Comparison of ENCODE assay signal across 22 cellular contexts in genomic region chr19:51389143-51389542, GRCh38. TPM values are rescaled to one million over a fixed set of nuclear protein-coding genes. Genes with fewer than 3 reads are reported as not detected.
A peak's percentile ranks its signal among the peaks of the same experiment; 100 is the strongest.
DNase-seq lines count a peak whose midpoint lies in the region; ATAC-seq and TF ChIP-seq lines count a peak whose summit lies in the region.
"Had no signal": no experiment of that assay in that cellular context is flagged by ENCODE, and none has a peak within 500 bp of the region (broad histone marks: within the 10 kb centered on the region; RNA-seq: fewer than 3 reads in every experiment).

No MANE protein-coding gene starts in this region.

- H3K4ac ChIP-seq in mesendoderm (ENCODE audit: low read depth, low read length), result no peak overlapping the region

- no peak overlapping the region for H3K4me2 ChIP-seq in mesendoderm (ENCODE audit: low read length)
- H3K4me2 ChIP-seq: KMS-11, SK-N-SH had no signal

- H3K79me1 ChIP-seq in mesendoderm (ENCODE audit: low read length), result no peaks in the 10 kb centered on the region

- H3K4me1 Mint-ChIP-seq in central memory CD8-positive, alpha-beta T cell, result peaks cover 48% of the 10 kb centered on the region

- no peak for ATAC-seq in central memory CD8-positive, alpha-beta T cell (replicated peaks; ENCODE audit: extremely low read depth, poor library complexity, severe bottlenecking)
- ATAC-seq: GM23338, Panc1 had no signal

- no peak overlapping the region for H3K23ac ChIP-seq in mesendoderm (ENCODE audit: low read length)

- no peaks in the 10 kb centered on the region for H3K9me3 ChIP-seq in ascending aorta
- H3K9me3 ChIP-seq: BE2C, HAP-1, SK-N-SH had no signal

- intact Hi-C loops in ascending aorta (cut with DNase I), result no loop called here

- TF ChIP-seq CTCF in ascending aorta (IDR thresholded peaks at IDR 0.05), result no peak

- H4K5ac ChIP-seq in mesendoderm (ENCODE audit: low read length), result no peak overlapping the region

- H3K27ac ChIP-seq in mesendoderm (ENCODE audit: low read depth, low read length), result no peak overlapping the region
- H3K27ac ChIP-seq in ascending aorta, result no peak overlapping the region
- H3K27ac ChIP-seq: HL-60, KMS-11 had no signal

- H2BK120ac ChIP-seq in mesendoderm (ENCODE audit: low read depth, low read length), result no peak overlapping the region

- H3K36me3 ChIP-seq in mesendoderm (ENCODE audit: control insufficient read depth, insufficient read depth, low read length) (no peaks in the 10 kb centered on the region), ascending aorta (no peaks in the 10 kb centered on the region)
- H3K36me3 ChIP-seq: BE2C, HAP-1 had no signal

- H2BK5ac ChIP-seq in mesendoderm (ENCODE audit: low read length), result no peak overlapping the region

- no peak overlapping the region for H2AK5ac ChIP-seq in mesendoderm (ENCODE audit: low read length)

- no peak overlapping the region for H3K18ac ChIP-seq in mesendoderm (ENCODE audit: low read length)

- peak overlapping the region; percentile 39 for H3K4me3 Mint-ChIP-seq in central memory CD8-positive, alpha-beta T cell
- H3K4me3 Mint-ChIP-seq: GM23338 had no signal

- H3K56ac ChIP-seq in mesendoderm (ENCODE audit: low read length), result peak overlapping the region; percentile 15

- peaks cover 6% of the 10 kb centered on the region for H3K36me3 Mint-ChIP-seq in central memory CD8-positive, alpha-beta T cell (ENCODE audit: insufficient read depth)

- no peaks in the 10 kb centered on the region for H3K27me3 ChIP-seq in mesendoderm (ENCODE audit: insufficient read depth, low read length, poor library complexity)
- H3K27me3 ChIP-seq in ascending aorta, result no peaks in the 10 kb centered on the region
- H3K27me3 ChIP-seq: BE2C had no signal

- DNase-seq in central memory CD8-positive, alpha-beta T cell (ENCODE audit: low spot score in 2 of 2), result no peak
- DNase-seq in mesendoderm (no peak), NCI-H1417 treated with DMSO at 0.1 percent for 48 hours (lab: John Stamatoyannopoulos, UW) (no peak), ascending aorta (ENCODE audit: low spot score in 2 of 2) (no peak), T1000 (lab: John Stamatoyannopoulos, UW) (no peak)
- DNase-seq: BE2C, DMS79, NCI-H1092 treated with DMSO at 0.1 percent for 48 hours, NCI-H146, NCI-H2081, NCI-H2171 treated with DMSO at 0.1 percent for 48 hours, NCI-H524 treated with DMSO at 0.1 percent for 48 hours, NCI-H82, SIG-M5, SK-N-SH had no signal

- peak overlapping the region; percentile 92 for H3K27ac Mint-ChIP-seq in central memory CD8-positive, alpha-beta T cell (ENCODE audit: low read depth)
- H3K27ac Mint-ChIP-seq: GM23338 had no signal

- no peak overlapping the region for H4K8ac ChIP-seq in mesendoderm (ENCODE audit: low read depth, low read length)

- H3K9ac ChIP-seq in mesendoderm (ENCODE audit: low read length), result no peak overlapping the region
- H3K9ac ChIP-seq: KMS-11, SK-N-SH had no signal

- H3K4me3 ChIP-seq in mesendoderm (ENCODE audit: low read length) (no peak overlapping the region), ascending aorta (no peak overlapping the region)
- H3K4me3 ChIP-seq: GM23338, HAP-1 had no signal

- H2BK15ac ChIP-seq in mesendoderm (replicated peaks; ENCODE audit: low read depth), result no peak overlapping the region

- H3K27me3 Mint-ChIP-seq in central memory CD8-positive, alpha-beta T cell, result no peaks in the 10 kb centered on the region

- no peaks in the 10 kb centered on the region for H3K79me2 ChIP-seq in mesendoderm (ENCODE audit: control insufficient read depth, insufficient read depth, low read length)

- WGBS in mesendoderm (ENCODE audit: extremely low coverage, insufficient coverage, low lambda C conversion rate), result no CpG with 5 or more reads among the region's 14 CpGs

- H3K4me1 ChIP-seq in mesendoderm (ENCODE audit: control insufficient read depth, low read depth, low read length) (peaks cover 3% of the 10 kb centered on the region), ascending aorta (peaks cover 3 to 4% of the 10 kb centered on the region in 2 donors)
- H3K4me1 ChIP-seq: BE2C had no signal

- no peaks in the 10 kb centered on the region for H3K9me3 Mint-ChIP-seq in central memory CD8-positive, alpha-beta T cell
- H3K9me3 Mint-ChIP-seq: GM23338 had no signal

RNA-seq across cellular contexts. Expression of gene C19orf84, which starts 1.2 kb away (rescaled TPM):
- polyA plus RNA-seq in mesendoderm (2013, experiment 1 of 2), result 4.2 TPM
- 4.6 TPM for polyA plus RNA-seq in mesendoderm (2013, experiment 2 of 2)
- not detected for total RNA-seq in ascending aorta
- total RNA-seq: A673, HT-29 had no signal
- polyA plus RNA-seq: SK-N-SH had no signal

RNA-seq across cellular contexts. Expression of gene LIM2, which starts 1.4 kb away (rescaled TPM):
- polyA plus RNA-seq in mesendoderm (2013, experiment 1 of 2), result not detected
- not detected for polyA plus RNA-seq in mesendoderm (2013, experiment 2 of 2)
- total RNA-seq in ascending aorta, result not detected
- total RNA-seq: A673, GM23338, HT-29 had no signal
- polyA plus RNA-seq: GM23338, SK-N-SH had no signal

RNA-seq across cellular contexts. Expression of gene NKG7, which starts 16.7 kb away (rescaled TPM):
- not detected for polyA plus RNA-seq in mesendoderm (2013, experiment 1 of 2)
- not detected for polyA plus RNA-seq in mesendoderm (2013, experiment 2 of 2)
- 30.2 TPM for total RNA-seq in ascending aorta
- total RNA-seq: A673, GM23338, HT-29 had no signal
- polyA plus RNA-seq: GM23338, SK-N-SH had no signal

RNA-seq across cellular contexts. Expression of gene CLDND2, which starts 20.3 kb away (rescaled TPM):
- 4.0 TPM for polyA plus RNA-seq in mesendoderm (2013, experiment 1 of 2)
- 2.9 TPM for polyA plus RNA-seq in mesendoderm (2013, experiment 2 of 2)
- total RNA-seq in ascending aorta, result not detected
- total RNA-seq: A673, GM23338 had no signal

RNA-seq across cellular contexts. Expression of gene ETFB, which starts 23.0 kb away (rescaled TPM):
- 40.3 TPM for polyA plus RNA-seq in mesendoderm (2013, experiment 1 of 2)
- polyA plus RNA-seq in mesendoderm (2013, experiment 2 of 2), result 39.1 TPM
- total RNA-seq in ascending aorta, result 42.5 TPM
